Comparison of ENCODE assay signal across 8 cellular contexts in genomic region chr12:53623526-53623925, GRCh38. TPM values are rescaled to one million over a fixed set of nuclear protein-coding genes. Genes with fewer than 3 reads are reported as not detected.
DNase-seq lines count a peak whose midpoint lies in the region; ATAC-seq and TF ChIP-seq lines count a peak whose summit lies in the region.

No MANE protein-coding gene starts in this region.

- DNase-seq in H7 (peak; percentile 16), foreskin melanocyte (peak; percentile 41), spleen (no peak), amniotic stem cell (lab: John Stamatoyannopoulos, UW) (no peak)

- H3K27me3 ChIP-seq in H7 (ENCODE audit: control insufficient read depth, insufficient read depth, low read length) (no peaks in the 10 kb centered on the region), spleen (replicated peaks in 1 of 7) (no peaks in the 10 kb centered on the region)

- H3K27ac ChIP-seq in VCaP, result peak overlapping the region; percentile 93
- peak overlapping the region in 7 of 8 donors; percentile 87 to 97 (median 93) for H3K27ac ChIP-seq in spleen

- peaks cover 34 to 79% (median 59%) of the 10 kb centered on the region in 6 donors for H3K4me1 ChIP-seq in spleen

- H3K36me3 ChIP-seq in H7 (replicated peaks; ENCODE audit: control insufficient read depth, insufficient read depth, low read length), result no peaks in the 10 kb centered on the region
- peaks cover 0 to 7% (median 0%) of the 10 kb centered on the region in 6 donors for H3K36me3 ChIP-seq in spleen

- no peak for ATAC-seq in HG03196 (IDR thresholded peaks at IDR 0.05; ENCODE audit: unreplicated experiment)
- ATAC-seq in GM21825 (IDR thresholded peaks at IDR 0.05; ENCODE audit: unreplicated experiment), result no peak
- ATAC-seq in HG02763 (IDR thresholded peaks at IDR 0.05; ENCODE audit: unreplicated experiment), result no peak

- TF ChIP-seq CTCF in VCaP (conservative IDR thresholded peaks at IDR 0.05) (no peak), spleen (IDR thresholded peaks at IDR 0.05 in 8 of 11, conservative IDR thresholded peaks at IDR 0.05 in 3 of 11) (no peak)

- intact Hi-C loops in spleen (cut with DNase I; ENCODE audit: low total_unique reads), result no loop called here

- H3K4me3 ChIP-seq in H7 (ENCODE audit: insufficient read depth, low read depth, low read length), result no peak overlapping the region
- H3K4me3 ChIP-seq in spleen, result peak overlapping the region in 5 of 8 donors; percentile 50 to 76 (median 59)

- no peak for TF ChIP-seq POLR2A in spleen (IDR thresholded peaks at IDR 0.05)

- 13 to 27% (median 18%) methylated on average over 4 of the region's 4 CpGs for WGBS in spleen, 5 donors

- H3K9me3 ChIP-seq in spleen, result no peaks in the 10 kb centered on the region

RNA-seq across cellular contexts. Expression of gene ATF7, which starts 2.7 kb away (rescaled TPM):
- 7.1 and 9.8 TPM in 2 replicates for total RNA-seq in H7 (2014; rRNA removed; shearing (Covaris generic))
- 10 to 100 TPM; 30.0 to 52.8 (median 47.6) TPM for total RNA-seq in spleen
- 10 to 100 TPM in 1 of 3 donors, 1 to 10 TPM in 2; 6.5 to 12.1 (median 8.5) TPM for polyA plus RNA-seq in spleen

RNA-seq across cellular contexts. Expression of gene ATP5MC2, which starts 52.4 kb away (rescaled TPM):
- total RNA-seq in H7 (2014; rRNA removed; shearing (Covaris generic)), result 382 and 460 TPM in 2 replicates
- 100 to 1,000 TPM; 231 to 323 (median 282) TPM for total RNA-seq in spleen
- 100 to 1,000 TPM; 467 to 526 (median 515) TPM for polyA plus RNA-seq in spleen

Comparison
In these comparisons a context has a peak if more than half of its experiments do, and no peak if none do; other contexts are left out.
1. DNase-seq: peak in H7 (single experiment) and foreskin melanocyte (single experiment); none in spleen (single experiment) and amniotic stem cell (single experiment).